In genomic region chr19:16921766-16922591, GRCh38 we compare ENCODE assay signal across 18 cellular contexts. TPM values are rescaled to one million over a fixed set of nuclear protein-coding genes. Genes with fewer than 3 reads are reported as not detected.
"Had no signal": no experiment of that assay in that cellular context is flagged by ENCODE, and none has a peak within 500 bp of the region (broad histone marks: within the 10 kb centered on the region; RNA-seq: fewer than 3 reads in every experiment).

No MANE protein-coding gene starts in this region.

- H3K36me3 ChIP-seq: brain microvascular endothelial cell, sigmoid colon, transverse colon, WERI-Rb-1 had no signal

- H3K4me3 Mint-ChIP-seq: activated CD4-positive, alpha-beta T cell treated with anti-CD3 and anti-CD28 coated beads for 36 hours; activated CD8-positive, alpha-beta T cell treated with anti-CD3 and anti-CD28 coated beads, Interleukin-2, amount 10 ng/mL, durations not matched to agents 7 days and 5 days; endodermal cell; immature natural killer cell; natural killer cell treated with Interleukin-12 subunit alpha and Interleukin-12 subunit beta and Interleukin-15 and Interleukin-18, amount 100 ng/mL, for 72 hours; stimulated activated naive B cell treated with anti-CD40 and anti-IgM and Interleukin-4, amounts not matched to agents 10 μg/mL and 1 μg/mL and 100 μg/mL, for 72 hours; T-cell had no signal

- DNase-seq: activated CD4-positive, alpha-beta T cell treated with anti-CD3 and anti-CD28 coated beads for 36 hours; activated CD8-positive, alpha-beta T cell treated with anti-CD3 and anti-CD28 coated beads, Interleukin-2, amount 10 ng/mL, durations not matched to agents 7 days and 5 days; activated naive CD4-positive, alpha-beta T cell treated with anti-CD3 and anti-CD28 coated beads, Interleukin-2, amount 50 U/mL, for 16 hours; amniotic stem cell; brain microvascular endothelial cell; dermis blood vessel endothelial cell; endodermal cell; hypothalamus; immature natural killer cell; mesenchymal stem cell; sigmoid colon; stimulated activated CD4-positive, alpha-beta T cell treated with anti-CD3 and anti-CD28 coated beads, Interleukin-2, amount 100 ng/mL, for 24 hours; stimulated activated naive B cell treated with anti-CD40 and anti-IgM and Interleukin-4, amounts not matched to agents 10 μg/mL and 1 μg/mL and 100 μg/mL, for 72 hours; substantia nigra; T-cell; transverse colon; WERI-Rb-1 had no signal

- H3K27ac ChIP-seq: brain microvascular endothelial cell, sigmoid colon, transverse colon, WERI-Rb-1 had no signal

- ATAC-seq: activated CD4-positive, alpha-beta T cell treated with anti-CD3 and anti-CD28 coated beads for 36 hours; activated CD8-positive, alpha-beta T cell treated with anti-CD3 and anti-CD28 coated beads, Interleukin-2, amount 10 ng/mL, durations not matched to agents 7 days and 5 days; natural killer cell treated with Interleukin-12 subunit alpha and Interleukin-12 subunit beta and Interleukin-15 and Interleukin-18, amount 100 ng/mL, for 72 hours; stimulated activated naive B cell treated with anti-CD40 and anti-IgM and Interleukin-4, amounts not matched to agents 10 μg/mL and 1 μg/mL and 100 μg/mL, for 72 hours; T-cell had no signal

- H3K4me1 Mint-ChIP-seq: activated CD4-positive, alpha-beta T cell treated with anti-CD3 and anti-CD28 coated beads for 36 hours; endodermal cell; immature natural killer cell; stimulated activated naive B cell treated with anti-CD40 and anti-IgM and Interleukin-4, amounts not matched to agents 10 μg/mL and 1 μg/mL and 100 μg/mL, for 72 hours; T-cell had no signal

- H3K4me1 ChIP-seq: sigmoid colon, transverse colon had no signal

- H3K9me3 ChIP-seq: transverse colon had no signal

- H3K27me3 ChIP-seq: brain microvascular endothelial cell, sigmoid colon, transverse colon had no signal

- H3K27ac Mint-ChIP-seq: activated CD4-positive, alpha-beta T cell treated with anti-CD3 and anti-CD28 coated beads for 36 hours; activated CD8-positive, alpha-beta T cell treated with anti-CD3 and anti-CD28 coated beads, Interleukin-2, amount 10 ng/mL, durations not matched to agents 7 days and 5 days; endodermal cell; natural killer cell treated with Interleukin-12 subunit alpha and Interleukin-12 subunit beta and Interleukin-15 and Interleukin-18, amount 100 ng/mL, for 72 hours; stimulated activated naive B cell treated with anti-CD40 and anti-IgM and Interleukin-4, amounts not matched to agents 10 μg/mL and 1 μg/mL and 100 μg/mL, for 72 hours; T-cell had no signal

- H3K4me3 ChIP-seq: sigmoid colon, transverse colon had no signal

RNA-seq across cellular contexts. Expression of gene F2RL3, which starts 33.2 kb away (rescaled TPM):
- total RNA-seq: activated CD4-positive, alpha-beta T cell treated with anti-CD3 and anti-CD28 coated beads for 36 hours; endodermal cell had no signal
